Comparison of ENCODE assay signal across 20 cellular contexts in the genomic region with DNA sequence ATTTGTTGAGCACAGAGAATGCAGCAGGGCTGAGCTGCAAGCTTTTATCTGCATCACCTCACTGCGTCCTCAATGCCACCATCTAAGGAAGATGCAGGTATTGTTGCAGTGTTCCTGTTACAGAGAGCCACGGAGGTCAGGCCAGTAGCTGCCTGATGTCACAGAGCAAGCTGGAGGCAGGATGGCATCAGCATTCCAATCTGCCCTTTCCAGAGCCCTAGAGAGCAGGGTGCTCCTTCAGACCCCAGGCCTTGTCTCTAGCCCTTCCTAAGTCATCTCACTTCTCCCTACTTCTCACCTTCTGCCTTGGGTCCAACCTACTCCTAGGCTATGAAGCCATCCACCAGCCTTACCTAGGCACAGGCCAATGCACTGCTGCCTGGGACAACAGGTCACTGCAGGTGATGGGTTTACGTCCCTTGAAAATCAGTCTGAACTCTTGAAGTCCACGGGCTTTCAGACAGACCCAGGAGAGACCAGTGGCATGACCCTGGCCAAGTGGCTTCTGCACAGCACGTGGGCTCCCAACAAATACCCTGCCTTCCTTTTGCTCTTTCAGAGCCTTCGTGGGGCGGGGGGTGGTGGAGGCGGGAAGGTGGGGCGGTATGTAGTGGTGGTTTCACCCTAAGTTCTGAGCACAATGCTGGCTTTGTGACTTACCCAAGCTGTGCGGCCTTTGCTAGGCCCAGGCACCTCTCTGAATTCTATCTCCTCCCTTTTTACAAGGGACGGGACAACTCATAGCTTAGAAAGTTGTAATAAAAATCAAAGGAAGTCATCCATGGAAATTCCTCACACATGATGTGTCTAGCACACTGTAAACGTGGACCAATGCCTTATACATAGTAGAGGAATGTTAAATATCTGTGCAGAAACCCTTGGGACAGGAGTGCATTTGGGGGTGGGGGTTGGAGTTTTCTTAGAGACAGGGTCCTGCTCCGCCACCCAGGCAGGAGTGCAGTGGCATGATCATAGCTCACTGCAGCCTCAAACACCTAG.
DNase-seq lines count a peak whose midpoint lies in the region; ATAC-seq and TF ChIP-seq lines count a peak whose summit lies in the region.
"Had no signal": no experiment of that assay in that cellular context is flagged by ENCODE, and none has a peak within 500 bp of the region (broad histone marks: within the 10 kb centered on the region; RNA-seq: fewer than 3 reads in every experiment).

No MANE protein-coding gene starts in this region.

- DNase-seq in EH (ENCODE audit: low read depth) (peak; percentile 89), M059J (ENCODE audit: low read depth) (peak; percentile 85), epithelial cell of prostate (ENCODE audit: low read depth, low spot score) (no peak), sigmoid colon (peak; percentile 28), WTC11 (ENCODE audit: low spot score) (no peak), cortex of kidney (lab: John Stamatoyannopoulos, UW) (no peak), gastrocnemius medialis (no peak)
- DNase-seq: activated CD4-positive, alpha-beta T cell treated with anti-CD3 and anti-CD28 coated beads for 36 hours; activated CD8-positive, alpha-beta memory T cell treated with anti-CD3 and anti-CD28 coated beads, Interleukin-2, amount 10 ng/mL, durations not matched to agents 7 days and 5 days; activated gamma-delta T cell; lower lobe of right lung; naive B cell; NCI-H1048; NCI-H524 treated with DMSO at 0.1 percent for 48 hours; thyroid gland had no signal

- in situ Hi-C loops in gastrocnemius medialis (cut with MboI; ENCODE audit: low sequenced_read_pairs in 4 of 4): loop anchor here (10.0 to 25.0 kb wide), 3 partner anchors 468 to 618 kb away; a partner anchor contains a TSS

- H3K9me3 Mint-ChIP-seq in WTC11: peaks cover 14% of the 10 kb centered on the region

- no peak for TF ChIP-seq CTCF in sigmoid colon (IDR thresholded peaks at IDR 0.05)
- no peak for TF ChIP-seq CTCF in WTC11 (IDR thresholded peaks at IDR 0.05)
- no peak for TF ChIP-seq CTCF in gastrocnemius medialis (IDR thresholded peaks at IDR 0.05 in 4 of 5, conservative IDR thresholded peaks at IDR 0.05 in 1 of 5)

- TF ChIP-seq POLR2A in sigmoid colon (IDR thresholded peaks at IDR 0.05): no peak
- no peak for TF ChIP-seq POLR2A in gastrocnemius medialis (IDR thresholded peaks at IDR 0.05)

- CTCF ChIA-PET in WTC11 (lab: Charles Lee): interaction anchor here (1.0 to 1.9 kb wide), 6 partner anchors 10 to 466 kb away, joined by 3 to 8 read pairs (median 4); no protein-coding TSS in a partner anchor

- no peak overlapping the region for H3K4me3 Mint-ChIP-seq in WTC11
- H3K4me3 Mint-ChIP-seq: activated CD4-positive, alpha-beta T cell treated with anti-CD3 and anti-CD28 coated beads for 36 hours; activated CD8-positive, alpha-beta memory T cell treated with anti-CD3 and anti-CD28 coated beads, Interleukin-2, amount 10 ng/mL, durations not matched to agents 7 days and 5 days; CD14-positive monocyte; naive B cell had no signal

- peak overlapping the region; percentile 33 for H3K27ac ChIP-seq in epithelial cell of prostate
- H3K27ac ChIP-seq in sigmoid colon: no peak overlapping the region
- no peak overlapping the region for H3K27ac ChIP-seq in gastrocnemius medialis
- H3K27ac ChIP-seq: lower lobe of right lung, SK-N-MC, thyroid gland had no signal

- H3K4me1 ChIP-seq in sigmoid colon (no peaks in the 10 kb centered on the region), gastrocnemius medialis (no peaks in the 10 kb centered on the region)
- H3K4me1 ChIP-seq: lower lobe of right lung, thyroid gland had no signal

- peaks cover 0 to 21% (median 6%) of the 10 kb centered on the region in 3 donors for H3K27me3 ChIP-seq in sigmoid colon
- no peaks in the 10 kb centered on the region for H3K27me3 ChIP-seq in gastrocnemius medialis
- H3K27me3 ChIP-seq: thyroid gland had no signal

- intact Hi-C loops in sigmoid colon (cut with DNase I) (no loop called here), gastrocnemius medialis (cut with DNase I; ENCODE audit: low total_unique reads) (loop anchor here (10.0 kb wide), 1 partner anchor 248 kb away; no protein-coding TSS in a partner anchor)

- H3K4me3 ChIP-seq in sigmoid colon: no peak overlapping the region
- no peak overlapping the region for H3K4me3 ChIP-seq in gastrocnemius medialis
- H3K4me3 ChIP-seq: K562, lower lobe of right lung, SK-N-MC, thyroid gland had no signal

- 86 to 91% methylated on average over 13 of the region's 13 CpGs for WGBS in sigmoid colon, 2 donors

- TF ChIP-seq EP300 in sigmoid colon (IDR thresholded peaks at IDR 0.05): no peak

- H3K9me3 ChIP-seq in sigmoid colon (peaks cover 0 to 13% (median 7%) of the 10 kb centered on the region in 4 donors), gastrocnemius medialis (peaks cover 0 to 3% (median 2%) of the 10 kb centered on the region in 3 donors)
- H3K9me3 ChIP-seq: thyroid gland had no signal

- no peaks in the 10 kb centered on the region; the same call in 1 of the 2 replicates for H3K27me3 Mint-ChIP-seq in WTC11 (ENCODE audit: low read depth)

- POLR2A ChIA-PET in WTC11 (lab: Charles Lee): no interaction called here

- H3K36me3 ChIP-seq in sigmoid colon (no peaks in the 10 kb centered on the region), gastrocnemius medialis (no peaks in the 10 kb centered on the region)
- H3K36me3 ChIP-seq: lower lobe of right lung, thyroid gland had no signal

- H3K36me3 Mint-ChIP-seq in WTC11: peaks cover 13% of the 10 kb centered on the region
- H3K36me3 Mint-ChIP-seq: activated CD8-positive, alpha-beta memory T cell treated with anti-CD3 and anti-CD28 coated beads, Interleukin-2, amount 10 ng/mL, durations not matched to agents 7 days and 5 days; CD14-positive monocyte had no signal

- no peak overlapping the region for H3K27ac Mint-ChIP-seq in WTC11
- H3K27ac Mint-ChIP-seq: activated CD4-positive, alpha-beta T cell treated with anti-CD3 and anti-CD28 coated beads for 36 hours; activated CD8-positive, alpha-beta memory T cell treated with anti-CD3 and anti-CD28 coated beads, Interleukin-2, amount 10 ng/mL, durations not matched to agents 7 days and 5 days; CD14-positive monocyte; progenitor cell of endocrine pancreas had no signal

- no peak for ATAC-seq in WTC11
- ATAC-seq in GM21381 (IDR thresholded peaks at IDR 0.05; ENCODE audit: unreplicated experiment): no peak
- ATAC-seq in gastrocnemius medialis: no peak
- ATAC-seq: activated CD4-positive, alpha-beta T cell treated with anti-CD3 and anti-CD28 coated beads for 36 hours; activated CD8-positive, alpha-beta memory T cell treated with anti-CD3 and anti-CD28 coated beads, Interleukin-2, amount 10 ng/mL, durations not matched to agents 7 days and 5 days; K562; lower lobe of right lung had no signal

- H3K4me1 Mint-ChIP-seq in WTC11: peaks cover 13% of the 10 kb centered on the region

TF ChIP-seq in WTC11, 78 proteins besides CTCF, POLR2A, EP300 and RAD21 (continues in another document):
- TF ChIP-seq, protein P1, sequence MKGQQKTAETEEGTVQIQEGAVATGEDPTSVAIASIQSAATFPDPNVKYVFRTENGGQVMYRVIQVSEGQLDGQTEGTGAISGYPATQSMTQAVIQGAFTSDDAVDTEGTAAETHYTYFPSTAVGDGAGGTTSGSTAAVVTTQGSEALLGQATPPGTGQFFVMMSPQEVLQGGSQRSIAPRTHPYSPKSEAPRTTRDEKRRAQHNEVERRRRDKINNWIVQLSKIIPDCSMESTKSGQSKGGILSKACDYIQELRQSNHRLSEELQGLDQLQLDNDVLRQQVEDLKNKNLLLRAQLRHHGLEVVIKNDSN (CRISPR knock-in tag; IDR thresholded peaks at IDR 0.05): no peak
- TF ChIP-seq, protein P2, sequence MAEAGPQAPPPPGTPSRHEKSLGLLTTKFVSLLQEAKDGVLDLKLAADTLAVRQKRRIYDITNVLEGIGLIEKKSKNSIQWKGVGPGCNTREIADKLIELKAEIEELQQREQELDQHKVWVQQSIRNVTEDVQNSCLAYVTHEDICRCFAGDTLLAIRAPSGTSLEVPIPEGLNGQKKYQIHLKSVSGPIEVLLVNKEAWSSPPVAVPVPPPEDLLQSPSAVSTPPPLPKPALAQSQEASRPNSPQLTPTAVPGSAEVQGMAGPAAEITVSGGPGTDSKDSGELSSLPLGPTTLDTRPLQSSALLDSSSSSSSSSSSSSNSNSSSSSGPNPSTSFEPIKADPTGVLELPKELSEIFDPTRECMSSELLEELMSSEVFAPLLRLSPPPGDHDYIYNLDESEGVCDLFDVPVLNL (CRISPR knock-in tag; IDR thresholded peaks at IDR 0.05; ENCODE audit: borderline replicate concordance, low read depth): no peak
- TF ChIP-seq, protein P3, sequence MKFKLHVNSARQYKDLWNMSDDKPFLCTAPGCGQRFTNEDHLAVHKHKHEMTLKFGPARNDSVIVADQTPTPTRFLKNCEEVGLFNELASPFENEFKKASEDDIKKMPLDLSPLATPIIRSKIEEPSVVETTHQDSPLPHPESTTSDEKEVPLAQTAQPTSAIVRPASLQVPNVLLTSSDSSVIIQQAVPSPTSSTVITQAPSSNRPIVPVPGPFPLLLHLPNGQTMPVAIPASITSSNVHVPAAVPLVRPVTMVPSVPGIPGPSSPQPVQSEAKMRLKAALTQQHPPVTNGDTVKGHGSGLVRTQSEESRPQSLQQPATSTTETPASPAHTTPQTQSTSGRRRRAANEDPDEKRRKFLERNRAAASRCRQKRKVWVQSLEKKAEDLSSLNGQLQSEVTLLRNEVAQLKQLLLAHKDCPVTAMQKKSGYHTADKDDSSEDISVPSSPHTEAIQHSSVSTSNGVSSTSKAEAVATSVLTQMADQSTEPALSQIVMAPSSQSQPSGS (CRISPR knock-in tag; IDR thresholded peaks at IDR 0.05; ENCODE audit: borderline replicate concordance, low read depth): no peak
- TF ChIP-seq ZNF138 (CRISPR knock-in tag; conservative IDR thresholded peaks at IDR 0.05) (no peak), ZNF396 (CRISPR knock-in tag; IDR thresholded peaks at IDR 0.05; ENCODE audit: borderline replicate concordance) (no peak), KAT7 (CRISPR knock-in tag; IDR thresholded peaks at IDR 0.05; ENCODE audit: borderline replicate concordance) (no peak), EMX1 (CRISPR knock-in tag; IDR thresholded peaks at IDR 0.05) (no peak), FOXK1 (CRISPR knock-in tag; IDR thresholded peaks at IDR 0.05) (no peak), TP53 (CRISPR knock-in tag; IDR thresholded peaks at IDR 0.05) (no peak), GABPB1 (CRISPR knock-in tag; IDR thresholded peaks at IDR 0.05) (no peak)

Comparison
In these comparisons a context has a peak if more than half of its experiments do, and no peak if none do; other contexts are left out.
1. DNase-seq: peak in EH (single experiment), M059J (single experiment) and sigmoid colon (single experiment); none in epithelial cell of prostate (single experiment), WTC11 (single experiment), cortex of kidney (single experiment) and gastrocnemius medialis (0 of 2).